Comparison of ENCODE assay signal across 1 cellular context in genomic region chr16:721765-722481, GRCh38.
A peak's percentile ranks its signal among the peaks of the same experiment; 100 is the strongest.
TF ChIP-seq lines count a peak whose summit lies in the region.

No MANE protein-coding gene starts in this region.

TF ChIP-seq in K562, 482 proteins besides CTCF, POLR2A, EP300 and RAD21 (continued from another document):
- TF ChIP-seq FOXP4 (CRISPR knock-in tag; IDR thresholded peaks at IDR 0.05; ENCODE audit: borderline replicate concordance) = 0 out of 2 replicates have a peak, but pooled peaks have one; percentile 32
- TF ChIP-seq RNF2 (IDR thresholded peaks at IDR 0.05) = no peak
- TF ChIP-seq NONO (IDR thresholded peaks at IDR 0.05; ENCODE audit: low read depth in 2 of 2, low read length in 1 of 2) = no peak
- peak; percentile 77 for TF ChIP-seq U2AF1 (optimal IDR thresholded peaks at IDR 0.05; ENCODE audit: low read depth, low read length)
- TF ChIP-seq CHAMP1 (IDR thresholded peaks at IDR 0.05) = no peak
- TF ChIP-seq MAX (CRISPR knock-in tag; IDR thresholded peaks at IDR 0.05) = 0 out of 2 replicates have a peak, but pooled peaks have one; percentile 9
- TF ChIP-seq ETV6 (IDR thresholded peaks at IDR 0.05; ENCODE audit: borderline replicate concordance in 1 of 2, low read depth in 2 of 2, low read length in 1 of 2) = no peak
- 0 out of 2 replicates have a peak, but pooled peaks have one; percentile 18 for TF ChIP-seq ETV6 (CRISPR knock-in tag; IDR thresholded peaks at IDR 0.05; ENCODE audit: borderline replicate concordance)
- TF ChIP-seq MTA1 (IDR thresholded peaks at IDR 0.05; ENCODE audit: borderline replicate concordance) = no peak
- peak; percentile 82 for TF ChIP-seq PCBP1 (IDR thresholded peaks at IDR 0.05; ENCODE audit: low read depth, low read length, poor library complexity, severe bottlenecking)
- TF ChIP-seq POLR2B (IDR thresholded peaks at IDR 0.05; ENCODE audit: low read depth, partially characterized antibody) = peak; percentile 14
- TF ChIP-seq STAT5B (CRISPR knock-in tag; IDR thresholded peaks at IDR 0.05) = no peak
- TF ChIP-seq TBL1XR1 (IDR thresholded peaks at IDR 0.05; ENCODE audit: low read length in 2 of 2) = no peak
- TF ChIP-seq ETS1 (conservative IDR thresholded peaks at IDR 0.05; ENCODE audit: control insufficient read depth, low read depth, low read length) = 0 out of 2 replicates have a peak, but pooled peaks have one; percentile 22
- 0 out of 2 replicates have a peak, but pooled peaks have one; percentile 25 for TF ChIP-seq ZBTB33 (CRISPR knock-in tag; IDR thresholded peaks at IDR 0.05)
- TF ChIP-seq DIDO1 (tag; IDR thresholded peaks at IDR 0.05; ENCODE audit: low read depth) = no peak
- 0 out of 2 replicates have a peak, but pooled peaks have one; percentile 49 for TF ChIP-seq HLTF (IDR thresholded peaks at IDR 0.05)
- TF ChIP-seq TFAM (CRISPR knock-in tag; conservative IDR thresholded peaks at IDR 0.05) = no peak
- TF ChIP-seq EGR1 (conservative IDR thresholded peaks at IDR 0.05) = peak; percentile 44
- 0 out of 2 replicates have a peak, but pooled peaks have one; percentile 57 for TF ChIP-seq IRF1 (CRISPR knock-in tag; IDR thresholded peaks at IDR 0.05; ENCODE audit: borderline replicate concordance)
- 0 out of 4 replicates have a peak, but pooled peaks of 1 of the 2 experiments have one; percentile 12 for TF ChIP-seq SIN3A (IDR thresholded peaks at IDR 0.05; ENCODE audit: borderline replicate concordance in 2 of 2, control insufficient read depth in 1 of 2, low read depth in 2 of 2, low read length in 2 of 2)
- TF ChIP-seq HIVEP1 (CRISPR knock-in tag; IDR thresholded peaks at IDR 0.05) = 0 out of 2 replicates have a peak, but pooled peaks have one; percentile 64
- TF ChIP-seq GTF2B (IDR thresholded peaks at IDR 0.05; ENCODE audit: extremely low read depth, insufficient read length) = no peak
- TF ChIP-seq HMGN3 (IDR thresholded peaks at IDR 0.05; ENCODE audit: borderline replicate concordance, extremely low read depth, insufficient read length, low read depth, low read length) = peak; percentile 1
- TF ChIP-seq SP2 (IDR thresholded peaks at IDR 0.05; ENCODE audit: extremely low read depth, low read depth, low read length, poor library complexity, severe bottlenecking) = no peak
- no peak for TF ChIP-seq BRD9 (IDR thresholded peaks at IDR 0.05; ENCODE audit: low read depth, partially characterized antibody)
- peak; percentile 43 for TF ChIP-seq FIP1L1 (IDR thresholded peaks at IDR 0.05; ENCODE audit: low read depth, low read length, poor library complexity, severe bottlenecking)
- peak; percentile 11 for TF ChIP-seq KDM5B (IDR thresholded peaks at IDR 0.05; ENCODE audit: insufficient replicate concordance, low read depth, low read length)
